Comparison of ENCODE assay signal across 8 cellular contexts in genomic region chr2:72149556-72150156, GRCh38. TPM values are rescaled to one million over a fixed set of nuclear protein-coding genes. Genes with fewer than 3 reads are reported as not detected.
DNase-seq lines count a peak whose midpoint lies in the region; ATAC-seq and TF ChIP-seq lines count a peak whose summit lies in the region.

No MANE protein-coding gene starts in this region.

- DNase-seq in CD4-positive, CD25-positive, alpha-beta regulatory T cell = no peak
- DNase-seq in M059J (ENCODE audit: low read depth) = peak; percentile 18
- peak in 1 of 2 donors; percentile 19 for DNase-seq in breast epithelium (ENCODE audit: low spot score in 2 of 2)
- peak in 1 of 2 donors; percentile 90 for DNase-seq in lower leg skin (ENCODE audit: low spot score in 2 of 2)
- no peak for DNase-seq in transverse colon
- no peak for DNase-seq in activated gamma-delta T cell (lab: John Stamatoyannopoulos, UW)

- H3K4me3 Mint-ChIP-seq in CD4-positive, CD25-positive, alpha-beta regulatory T cell = peak overlapping the region; percentile 47 to 90 (median 80)

- TF ChIP-seq CTCF in breast epithelium (IDR thresholded peaks at IDR 0.05) = no peak
- TF ChIP-seq CTCF in lower leg skin (IDR thresholded peaks at IDR 0.05) = no peak
- TF ChIP-seq CTCF in transverse colon (IDR thresholded peaks at IDR 0.05) = no peak

- in situ Hi-C loops in transverse colon (cut with MboI; ENCODE audit: low pct_ligation_motif_present in 1 of 4, low pct_unique_long_range_greater_than_20kb in 1 of 4, low sequenced_read_pairs in 3 of 4) = loop anchor here (10.0 to 25.0 kb wide), 9 partner anchors 225 to 615 kb away; no protein-coding TSS in a partner anchor

- no peaks in the 10 kb centered on the region for H3K36me3 Mint-ChIP-seq in CD4-positive, CD25-positive, alpha-beta regulatory T cell

- H3K9me3 ChIP-seq in CD4-positive, CD25-positive, alpha-beta regulatory T cell (ENCODE audit: control insufficient read depth in 2 of 2, low read length in 2 of 2) = no peaks in the 10 kb centered on the region
- no peaks in the 10 kb centered on the region for H3K9me3 ChIP-seq in breast epithelium
- no peaks in the 10 kb centered on the region for H3K9me3 ChIP-seq in transverse colon

- H3K27me3 ChIP-seq in CD4-positive, CD25-positive, alpha-beta regulatory T cell (ENCODE audit: control insufficient read depth, insufficient read depth, low read length) = peaks cover 27% of the 10 kb centered on the region
- H3K27me3 ChIP-seq in breast epithelium = peaks cover 16 to 73% of the 10 kb centered on the region in 2 donors
- peaks cover 61% of the 10 kb centered on the region for H3K27me3 ChIP-seq in transverse colon

- intact Hi-C loops in breast epithelium (cut with DNase I; ENCODE audit: low total_unique reads) = loop anchor here (5.0 to 10.0 kb wide), 2 partner anchors 225 to 607 kb away; no protein-coding TSS in a partner anchor
- intact Hi-C loops in lower leg skin (cut with DNase I; ENCODE audit: low total_unique reads) = loop anchor here (5.0 to 10.0 kb wide), 3 partner anchors 227 to 602 kb away; no protein-coding TSS in a partner anchor
- intact Hi-C loops in transverse colon (cut with DNase I; ENCODE audit: low total_unique reads) = loop anchor here (1.0 to 10.0 kb wide), 3 partner anchors 225 to 605 kb away; no protein-coding TSS in a partner anchor

- H3K27me3 Mint-ChIP-seq in CD4-positive, CD25-positive, alpha-beta regulatory T cell = peaks cover 59% of the 10 kb centered on the region

- H3K4me1 ChIP-seq in CD4-positive, CD25-positive, alpha-beta regulatory T cell (ENCODE audit: control insufficient read depth, insufficient read depth, low read length, poor library complexity, severe bottlenecking) = peaks cover 38% of the 10 kb centered on the region
- peaks cover 29 to 43% of the 10 kb centered on the region in 2 donors for H3K4me1 ChIP-seq in breast epithelium
- H3K4me1 ChIP-seq in transverse colon = peaks cover 36 to 52% (median 44%) of the 10 kb centered on the region in 4 donors

- H3K27ac Mint-ChIP-seq in CD4-positive, CD25-positive, alpha-beta regulatory T cell = no peak overlapping the region

- peak overlapping the region; percentile 19 for H3K4me3 ChIP-seq in CD4-positive, CD25-positive, alpha-beta regulatory T cell (ENCODE audit: low read depth, low read length)
- peak overlapping the region; percentile 43 to 70 (median 50) for H3K4me3 ChIP-seq in breast epithelium
- peak overlapping the region; percentile 5 for H3K4me3 ChIP-seq in lower leg skin (ENCODE audit: low read depth, poor library complexity, severe bottlenecking)
- H3K4me3 ChIP-seq in transverse colon = peak overlapping the region in 3 of 4 donors; percentile 42 to 62 (median 43)

- peaks cover 0 to 4% (median 0%) of the 10 kb centered on the region in 7 donors for H3K9me3 Mint-ChIP-seq in CD4-positive, CD25-positive, alpha-beta regulatory T cell

- no peaks in the 10 kb centered on the region for H3K36me3 ChIP-seq in CD4-positive, CD25-positive, alpha-beta regulatory T cell (ENCODE audit: control insufficient read depth, insufficient read depth, low read length)
- H3K36me3 ChIP-seq in breast epithelium (no peaks in the 10 kb centered on the region), transverse colon (no peaks in the 10 kb centered on the region)

- WGBS in lower leg skin, 2 donors = 1% methylated on average over 36 to 45 of the region's 45 CpGs
- WGBS in transverse colon (ENCODE audit: low coverage in 1 of 2), 2 donors = 2% methylated on average over 45 of the region's 45 CpGs; no CpG with 5 or more reads in 1 of the 2 donors

- H3K27ac ChIP-seq in CD4-positive, CD25-positive, alpha-beta regulatory T cell (ENCODE audit: insufficient read depth, low read length, poor library complexity, severe bottlenecking) = no peak overlapping the region
- H3K27ac ChIP-seq in breast epithelium (no peak overlapping the region), transverse colon (no peak overlapping the region)

- no peak for TF ChIP-seq EP300 in transverse colon (IDR thresholded peaks at IDR 0.05; ENCODE audit: low read depth)

- peaks cover 0 to 41% (median 20%) of the 10 kb centered on the region in 4 donors for H3K4me1 Mint-ChIP-seq in CD4-positive, CD25-positive, alpha-beta regulatory T cell

- no peak for TF ChIP-seq POLR2A in breast epithelium (IDR thresholded peaks at IDR 0.05)
- TF ChIP-seq POLR2A in lower leg skin (IDR thresholded peaks at IDR 0.05) = no peak
- TF ChIP-seq POLR2A in transverse colon (IDR thresholded peaks at IDR 0.05) = no peak

- ATAC-seq in CD4-positive, CD25-positive, alpha-beta regulatory T cell (ENCODE audit: low read depth in 2 of 2) = peak in 1 of 2 donors; percentile 29
- ATAC-seq in GM21737 (IDR thresholded peaks at IDR 0.05; ENCODE audit: unreplicated experiment) = no peak
- no peak for ATAC-seq in GM21576 (IDR thresholded peaks at IDR 0.05; ENCODE audit: unreplicated experiment)

RNA-seq across cellular contexts. Expression of gene CYP26B1, which starts 2.0 kb away (rescaled TPM):
- not detected for total RNA-seq in CD4-positive, CD25-positive, alpha-beta regulatory T cell
- polyA plus RNA-seq in CD4-positive, CD25-positive, alpha-beta regulatory T cell = not detected
- 4.2 and 6.8 TPM in 2 replicates for total RNA-seq in M059J (2014; rRNA removed; shearing (Covaris generic))
- total RNA-seq in breast epithelium (10 to 100 TPM in 1 of 3 donors, 1 to 10 TPM in 2; 3.8 to 41.6 (median 3.9) TPM), lower leg skin (10 to 100 TPM; 51.6 to 93.0 (median 73.6) TPM), transverse colon (1 to 10 TPM in 3 of 4 donors, not detected in 1; 1.5 to 5.2 (median 2.4) TPM)
